24 cellular contexts compared by ENCODE assay signal in genomic region chr9:94127806-94128205, GRCh38.
"Had no signal": no experiment of that assay in that cellular context is flagged by ENCODE, and none has a peak within 500 bp of the region (broad histone marks: within the 10 kb centered on the region; RNA-seq: fewer than 3 reads in every experiment).

No MANE protein-coding gene starts in this region.

- H3K4me1 ChIP-seq: SJCRH30 had no signal

- H3K36me3 ChIP-seq: MG63, SJCRH30 had no signal

- H3K27ac ChIP-seq: SJCRH30 had no signal

- H3K4me3 ChIP-seq: MG63, SJCRH30 had no signal

- ATAC-seq: HepG2, Panc1, PC-3, Right ventricle myocardium inferior, SK-N-SH treated with all-trans-retinoic acid at 6 μM for 48 hours had no signal

- H3K27me3 ChIP-seq: MG63, SJCRH30 had no signal

- DNase-seq: IMR-90, Karpas-422, KG1, MG63, NCI-H1092 treated with DMSO at 0.1 percent for 48 hours, NCI-H1436, NCI-H187, NCI-H2029, NCI-H2081 treated with DMSO at 0.1 percent for 48 hours, NCI-H2171, NCI-H226, NCI-H446, NCI-H510A, NCI-H524 treated with DMSO at 0.1 percent for 48 hours, NCI-H69, NCI-H774, PC-3, SHP77 treated with DMSO at 0.1 percent for 48 hours, SJCRH30, SW 1271 had no signal
